Comparison of ENCODE assay signal across 8 cellular contexts in genomic region chrX:48945517-48946348, GRCh38.
DNase-seq lines count a peak whose midpoint lies in the region; ATAC-seq, FAIRE-seq and TF ChIP-seq lines count a peak whose summit lies in the region.

No MANE protein-coding gene starts in this region.

- H3K27ac ChIP-seq in C4-2B: no peak overlapping the region

- FAIRE-seq in GM18507 (lab: Jason Lieb, UNC): peak; percentile 80

- DNase-seq in GM18507 (ENCODE audit: extremely low spot score, insufficient read length, low read depth) (no peak), NCI-H748 treated with DMSO at 0.1 percent for 48 hours (lab: John Stamatoyannopoulos, UW) (peak; percentile 3), foreskin melanocyte (peak; percentile 16), posterior cingulate gyrus (peak in 8 of 10 donors; percentile 19 to 91 (median 36)), NCI-H2029 treated with DMSO at 0.1 percent for 48 hours (lab: John Stamatoyannopoulos, UW) (no peak)
- DNase-seq in activated T-helper 9 cell treated with anti-CD3 and anti-CD28 coated beads, Interleukin-2, amount 50 U/mL, for 16 hours (ENCODE audit: low read depth): peak; percentile 28

- intact Hi-C loops in posterior cingulate gyrus (cut with DNase I): no loop called here

- no peak for ATAC-seq in GM19455 (IDR thresholded peaks at IDR 0.05; ENCODE audit: unreplicated experiment)

- peak; percentile 83 for TF ChIP-seq CTCF in C4-2B (conservative IDR thresholded peaks at IDR 0.05)

Comparison
In these comparisons a context has a peak if more than half of its experiments do, and no peak if none do; other contexts are left out.
1. DNase-seq: peak in NCI-H748 treated with DMSO at 0.1 percent for 48 hours (single experiment), activated T-helper 9 cell treated with anti-CD3 and anti-CD28 coated beads, Interleukin-2, amount 50 U/mL, for 16 hours (single experiment), foreskin melanocyte (single experiment) and posterior cingulate gyrus (8 of 10); none in GM18507 (single experiment) and NCI-H2029 treated with DMSO at 0.1 percent for 48 hours (single experiment).